In genomic region chr22:49655168-49655812, GRCh38 we compare ENCODE assay signal across 14 cellular contexts.
A peak's percentile ranks its signal among the peaks of the same experiment; 100 is the strongest.
DNase-seq lines count a peak whose midpoint lies in the region; ATAC-seq, FAIRE-seq and TF ChIP-seq lines count a peak whose summit lies in the region.
"Had no signal": no experiment of that assay in that cellular context is flagged by ENCODE, and none has a peak within 500 bp of the region (broad histone marks: within the 10 kb centered on the region; RNA-seq: fewer than 3 reads in every experiment).

No MANE protein-coding gene starts in this region.

- POLR2A ChIA-PET in activated CD8-positive, alpha-beta T cell treated with anti-CD3 and anti-CD28 coated beads, Interleukin-2, amount 10 ng/mL, durations not matched to agents 7 days and 5 days (lab: Charles Lee), result no interaction called here

- peaks cover 19% of the 10 kb centered on the region for H3K4me1 Mint-ChIP-seq in T-helper 1 cell treated with Interleukin-12 subunit alpha and Interleukin-12 subunit beta and Interleukin-4 antibody, amounts not matched to agents 30 μg/mL and 1 μg/mL, for 36 hours (ENCODE audit: low read depth)
- peaks cover 34% of the 10 kb centered on the region for H3K4me1 Mint-ChIP-seq in activated CD8-positive, alpha-beta T cell treated with anti-CD3 and anti-CD28 coated beads, Interleukin-2, amount 10 ng/mL, durations not matched to agents 7 days and 5 days (ENCODE audit: low read depth)
- H3K4me1 Mint-ChIP-seq in natural killer cell, result peaks cover 45 to 48% of the 10 kb centered on the region in 2 donors

- no peak for ATAC-seq in activated CD8-positive, alpha-beta T cell treated with anti-CD3 and anti-CD28 coated beads, Interleukin-2, amount 10 ng/mL, durations not matched to agents 7 days and 5 days
- no peak for ATAC-seq in natural killer cell
- ATAC-seq: A549, Panc1 had no signal

- TF ChIP-seq CTCF in GM12864 (IDR thresholded peaks at IDR 0.05; ENCODE audit: low read depth, low read length, missing control alignments) (no peak), natural killer cell (IDR thresholded peaks at IDR 0.05) (no peak)

- no peaks in the 10 kb centered on the region for H3K9me3 Mint-ChIP-seq in T-helper 1 cell treated with Interleukin-12 subunit alpha and Interleukin-12 subunit beta and Interleukin-4 antibody, amounts not matched to agents 30 μg/mL and 1 μg/mL, for 36 hours
- no peaks in the 10 kb centered on the region for H3K9me3 Mint-ChIP-seq in activated CD8-positive, alpha-beta T cell treated with anti-CD3 and anti-CD28 coated beads, Interleukin-2, amount 10 ng/mL, durations not matched to agents 7 days and 5 days (ENCODE audit: insufficient read depth)
- H3K9me3 Mint-ChIP-seq in natural killer cell, result no peaks in the 10 kb centered on the region

- peak overlapping the region; percentile 79 for H3K4me3 ChIP-seq in GM12864 (ENCODE audit: low read depth, low read length)
- H3K4me3 ChIP-seq: A549 had no signal

- intact Hi-C loops in natural killer cell (cut with micrococcal nuclease), result no loop called here

- no peak for FAIRE-seq in RCC 7860 (lab: Jason Lieb, UNC)
- FAIRE-seq: A549, endometrium, TTC549 had no signal

- peak overlapping the region; percentile 95 for H3K4me3 Mint-ChIP-seq in T-helper 1 cell treated with Interleukin-12 subunit alpha and Interleukin-12 subunit beta and Interleukin-4 antibody, amounts not matched to agents 30 μg/mL and 1 μg/mL, for 36 hours
- peak overlapping the region; percentile 95 for H3K4me3 Mint-ChIP-seq in activated CD8-positive, alpha-beta T cell treated with anti-CD3 and anti-CD28 coated beads, Interleukin-2, amount 10 ng/mL, durations not matched to agents 7 days and 5 days
- peak overlapping the region; percentile 100 for H3K4me3 Mint-ChIP-seq in natural killer cell

- no peaks in the 10 kb centered on the region for H3K27me3 Mint-ChIP-seq in T-helper 1 cell treated with Interleukin-12 subunit alpha and Interleukin-12 subunit beta and Interleukin-4 antibody, amounts not matched to agents 30 μg/mL and 1 μg/mL, for 36 hours (ENCODE audit: low read depth)
- no peaks in the 10 kb centered on the region for H3K27me3 Mint-ChIP-seq in activated CD8-positive, alpha-beta T cell treated with anti-CD3 and anti-CD28 coated beads, Interleukin-2, amount 10 ng/mL, durations not matched to agents 7 days and 5 days (ENCODE audit: low read depth)
- no peaks in the 10 kb centered on the region for H3K27me3 Mint-ChIP-seq in natural killer cell (ENCODE audit: low read depth in 2 of 2)

- no peak overlapping the region for H3K27ac Mint-ChIP-seq in T-helper 1 cell treated with Interleukin-12 subunit alpha and Interleukin-12 subunit beta and Interleukin-4 antibody, amounts not matched to agents 30 μg/mL and 1 μg/mL, for 36 hours
- H3K27ac Mint-ChIP-seq in activated CD8-positive, alpha-beta T cell treated with anti-CD3 and anti-CD28 coated beads, Interleukin-2, amount 10 ng/mL, durations not matched to agents 7 days and 5 days, result no peak overlapping the region
- peak overlapping the region in 1 of 2 donors; percentile 94 for H3K27ac Mint-ChIP-seq in natural killer cell

- H3K36me3 Mint-ChIP-seq in T-helper 1 cell treated with Interleukin-12 subunit alpha and Interleukin-12 subunit beta and Interleukin-4 antibody, amounts not matched to agents 30 μg/mL and 1 μg/mL, for 36 hours (ENCODE audit: low read depth), result peaks cover 14% of the 10 kb centered on the region
- peaks cover 25% of the 10 kb centered on the region for H3K36me3 Mint-ChIP-seq in activated CD8-positive, alpha-beta T cell treated with anti-CD3 and anti-CD28 coated beads, Interleukin-2, amount 10 ng/mL, durations not matched to agents 7 days and 5 days (ENCODE audit: low read depth)
- H3K36me3 Mint-ChIP-seq in natural killer cell, result peaks cover 6% of the 10 kb centered on the region

- DNase-seq in T-helper 1 cell, result no peak
- no peak for DNase-seq in GM12864 (ENCODE audit: low read depth)
- DNase-seq in activated CD8-positive, alpha-beta T cell treated with anti-CD3 and anti-CD28 coated beads, Interleukin-2, amount 10 ng/mL, durations not matched to agents 7 days and 5 days, result no peak
- DNase-seq in natural killer cell, result no peak
- no peak for DNase-seq in anterior cingulate cortex (lab: John Stamatoyannopoulos, UW)
- no peak for DNase-seq in NCI-H1694 treated with DMSO at 0.1 percent for 48 hours (lab: John Stamatoyannopoulos, UW)
- no peak for DNase-seq in RCC 7860 (ENCODE audit: low spot score)
- DNase-seq: NCI-H2227 treated with DMSO at 0.1 percent for 48 hours, transverse colon had no signal

- CTCF ChIA-PET in activated CD8-positive, alpha-beta T cell treated with anti-CD3 and anti-CD28 coated beads, Interleukin-2, amount 10 ng/mL, durations not matched to agents 7 days and 5 days (lab: Charles Lee), result no interaction called here
